Comparison of ENCODE assay signal across 8 cellular contexts in genomic region chr9:35072461-35073275, GRCh38. TPM values are rescaled to one million over a fixed set of nuclear protein-coding genes. Genes with fewer than 3 reads are reported as not detected.
DNase-seq lines count a peak whose midpoint lies in the region; ATAC-seq, FAIRE-seq and TF ChIP-seq lines count a peak whose summit lies in the region.

Gene VCP (minus strand): TSS chr9:35072625. CDS start chr9:35072353, 272 bp downstream.

- no peaks in the 10 kb centered on the region for H3K27me3 Mint-ChIP-seq in type B pancreatic cell

- peak within 1 kb of the TSS; percentile 66 for H2AFZ ChIP-seq in trophoblast cell (ENCODE audit: insufficient read depth, low read length, poor library complexity)

- H4K8ac ChIP-seq in trophoblast cell (ENCODE audit: low read depth, low read length), result peak within 1 kb of the TSS; percentile 94

- peaks cover 32% of the 10 kb centered on the region for H3K79me2 ChIP-seq in trophoblast cell (ENCODE audit: control insufficient read depth, insufficient read depth, low read length, poor library complexity)

- H3K18ac ChIP-seq in trophoblast cell (ENCODE audit: low read length), result peak within 1 kb of the TSS; percentile 93

- peak; percentile 100 for FAIRE-seq in GM12892 (lab: Jason Lieb, UNC)

- peak within 1 kb of the TSS; percentile 97 for H3K27ac Mint-ChIP-seq in type B pancreatic cell

- H2BK120ac ChIP-seq in trophoblast cell (ENCODE audit: insufficient read depth, low read length, poor library complexity), result peak within 1 kb of the TSS; percentile 96

- H3K4me2 ChIP-seq in trophoblast cell (ENCODE audit: low read length), result peak within 1 kb of the TSS; percentile 88

- H3K27ac ChIP-seq in adrenal gland, result peak within 1 kb of the TSS; percentile 99 to 100 (median 100)
- H3K27ac ChIP-seq in trophoblast cell (ENCODE audit: low read depth, low read length), result peak within 1 kb of the TSS; percentile 100

- no peaks in the 10 kb centered on the region for H3K9me3 ChIP-seq in adrenal gland (replicated peaks in 1 of 3)
- H3K9me3 ChIP-seq in trophoblast cell (ENCODE audit: insufficient read depth, low read depth, low read length), result no peaks in the 10 kb centered on the region

- H3K14ac ChIP-seq in trophoblast cell (ENCODE audit: low read length), result peak within 1 kb of the TSS; percentile 98

- DNase-seq in GM12892 (ENCODE audit: insufficient read length) (peak; percentile 97), NCI-H146 (lab: John Stamatoyannopoulos, UW) (peak; percentile 99), T-helper 1 cell (peak; percentile 94 to 99 (median 97)), adrenal gland (peak; percentile 98 to 100 (median 99)), cardiac septum (ENCODE audit: low spot score) (peak; percentile 99), trophoblast cell (peak; percentile 98 to 99), type B pancreatic cell (ENCODE audit: extremely low spot score, unreplicated experiment) (peak; percentile 98)

- H2AK5ac ChIP-seq in trophoblast cell (ENCODE audit: low read length), result peak within 1 kb of the TSS; percentile 92

- no peak within 1 kb of the TSS for H3K23ac ChIP-seq in trophoblast cell (ENCODE audit: low read length)

- peak; percentile 86 for ATAC-seq in HG02852 (IDR thresholded peaks at IDR 0.05; ENCODE audit: unreplicated experiment)

- peak within 1 kb of the TSS; percentile 37 to 89 (median 69) for H3K4me3 ChIP-seq in adrenal gland
- peak within 1 kb of the TSS; percentile 99 for H3K4me3 ChIP-seq in trophoblast cell (ENCODE audit: low read depth, low read length)

- H3K4me1 Mint-ChIP-seq in type B pancreatic cell (ENCODE audit: unreplicated experiment), result peaks cover 31% of the 10 kb centered on the region

- no peak for TF ChIP-seq CTCF in adrenal gland (IDR thresholded peaks at IDR 0.05)
- no peak for TF ChIP-seq CTCF in type B pancreatic cell (conservative IDR thresholded peaks at IDR 0.05)

- intact Hi-C loops in adrenal gland (cut with DNase I), result no loop called here
- intact Hi-C loops in cardiac septum (cut with DNase I), result loop anchor here (5.0 to 10.0 kb wide), 2 partner anchors 80 to 532 kb away; partner anchors contain the start of gene TESK1

- peak within 1 kb of the TSS; percentile 92 for H4K91ac ChIP-seq in trophoblast cell (ENCODE audit: low read depth, low read length)

- H3K79me1 ChIP-seq in trophoblast cell (ENCODE audit: low read length), result peaks cover 12% of the 10 kb centered on the region

- TF ChIP-seq POLR2A in GM12892 (IDR thresholded peaks at IDR 0.05; ENCODE audit: low read depth, low read length), result peak; percentile 88
- peak; percentile 97 to 99 for TF ChIP-seq POLR2A in adrenal gland (IDR thresholded peaks at IDR 0.05)

- peak within 1 kb of the TSS; percentile 93 for H4K12ac ChIP-seq in trophoblast cell (ENCODE audit: low read depth, low read length)

- WGBS in adrenal gland, 4 donors, result 4 to 29% (median 5%) methylated on average over 9 to 54 of the region's 54 CpGs
- WGBS in trophoblast cell (ENCODE audit: extremely low coverage, insufficient coverage, insufficient read length), result no CpG with 5 or more reads among the region's 54 CpGs

- H3K27me3 ChIP-seq in adrenal gland, result no peaks in the 10 kb centered on the region
- no peaks in the 10 kb centered on the region for H3K27me3 ChIP-seq in trophoblast cell (ENCODE audit: insufficient read depth, low read length)

- peak within 1 kb of the TSS; percentile 71 for H3K4ac ChIP-seq in trophoblast cell (ENCODE audit: low read depth, low read length)

- peak within 1 kb of the TSS; percentile 98 for H3K9ac ChIP-seq in trophoblast cell (ENCODE audit: low read length)

- H3K36me3 ChIP-seq in adrenal gland (replicated peaks in 1 of 2) (peaks cover 0 to 7% of the 10 kb centered on the region in 2 donors), trophoblast cell (ENCODE audit: control insufficient read depth in 1 of 2, insufficient read depth in 2 of 2, low read length in 2 of 2) (peaks cover 31 to 50% of the 10 kb centered on the region in 2 experiments)

- peaks cover 44% of the 10 kb centered on the region for H3K36me3 Mint-ChIP-seq in type B pancreatic cell

- peaks cover 36 to 38% of the 10 kb centered on the region in 2 donors for H3K4me1 ChIP-seq in adrenal gland (replicated peaks in 1 of 2)
- H3K4me1 ChIP-seq in trophoblast cell (ENCODE audit: control insufficient read depth in 1 of 2, insufficient read depth in 2 of 2, low read length in 2 of 2), result peaks cover 11 to 14% of the 10 kb centered on the region in 2 experiments

- peak within 1 kb of the TSS; percentile 96 for H2BK5ac ChIP-seq in trophoblast cell (ENCODE audit: low read depth, low read length, poor library complexity)

- H3K4me3 Mint-ChIP-seq in type B pancreatic cell, result peak within 1 kb of the TSS; percentile 95

- H2BK12ac ChIP-seq in trophoblast cell (ENCODE audit: low read length), result peak within 1 kb of the TSS; percentile 89

- H3K9me3 Mint-ChIP-seq in type B pancreatic cell, result no peaks in the 10 kb centered on the region

RNA-seq across cellular contexts. Expression of gene VCP, which starts in this region (rescaled TPM):
- 120 TPM for polyA plus RNA-seq in GM12892 (2012; ENCODE audit: missing spikeins)
- 100 to 1,000 TPM; 193 to 398 (median 251) TPM for total RNA-seq in adrenal gland
- polyA plus RNA-seq in adrenal gland, result 100 to 1,000 TPM in 1 of 3 donors, 10 to 100 TPM in 2; 65.1 to 393 (median 73.9) TPM
- total RNA-seq in cardiac septum, result 309 TPM
- polyA plus RNA-seq in trophoblast cell (2013), result 250 and 256 TPM in 2 replicates
- total RNA-seq in type B pancreatic cell (ENCODE audit: low replicate concordance), result 258 and 285 TPM in 2 replicates

Comparison
In these comparisons a context has a peak if more than half of its experiments do, and no peak if none do; other contexts are left out.
1. Peak in every context shown above with its lines: DNase-seq, ATAC-seq, H3K4me3 ChIP-seq and H3K27ac ChIP-seq.